ENCODE assay signal across 8 cellular contexts in the genomic region with DNA sequence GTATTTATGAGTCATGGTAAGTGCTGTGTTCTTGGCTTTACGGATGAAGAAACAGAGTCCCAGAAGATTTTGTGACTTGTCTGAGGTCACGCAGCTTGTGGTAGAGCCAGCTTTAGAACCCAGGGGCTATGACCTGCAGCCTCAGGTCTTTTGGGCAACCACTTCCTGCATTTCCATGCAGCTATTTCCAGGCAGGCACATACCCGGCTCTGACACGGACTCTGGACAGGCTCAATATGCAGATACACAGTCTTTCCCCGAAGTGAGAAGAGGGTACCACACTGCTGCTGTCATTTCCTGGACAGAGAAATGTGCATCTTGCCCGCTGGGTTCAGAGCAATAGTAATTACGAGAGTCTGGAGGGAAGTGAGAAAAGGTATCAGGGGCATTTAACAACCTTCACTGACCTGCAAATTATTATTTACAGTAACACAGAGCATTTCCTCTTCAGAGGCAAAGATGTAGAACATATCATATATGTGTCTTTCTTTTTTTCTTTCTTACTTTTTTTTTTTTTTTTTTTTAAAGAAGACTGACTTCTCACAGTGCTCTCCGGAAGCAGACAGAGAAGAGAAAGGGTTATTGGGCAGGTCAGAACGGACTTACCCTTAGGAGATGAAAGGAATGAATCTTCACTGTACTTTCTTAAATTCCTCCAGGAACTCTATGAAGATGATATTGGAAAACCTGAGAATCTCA.
DNase-seq lines count a peak whose midpoint lies in the region; ATAC-seq, FAIRE-seq and TF ChIP-seq lines count a peak whose summit lies in the region.

No MANE protein-coding gene starts in this region.

- ATAC-seq in GM21360 (IDR thresholded peaks at IDR 0.05; ENCODE audit: unreplicated experiment) (peak; percentile 92), HG03558 (IDR thresholded peaks at IDR 0.05; ENCODE audit: extremely low read depth, unreplicated experiment) (peak; percentile 95)

- H3K4me1 ChIP-seq in small intestine (ENCODE audit: control insufficient read depth in 2 of 2, insufficient read depth in 1 of 2, low read depth in 1 of 2, low read length in 1 of 2): no peaks in the 10 kb centered on the region

- H3K27me3 Mint-ChIP-seq in activated T-cell treated with anti-CD3 and anti-CD28 coated beads, Interleukin-2, amount 50 U/mL, for 24 hours: peaks cover 3% of the 10 kb centered on the region

- H3K4me3 ChIP-seq in small intestine (ENCODE audit: low read depth in 1 of 2, low read length in 2 of 2) (no peak overlapping the region), foreskin fibroblast (ENCODE audit: low read depth in 1 of 2, low read length in 2 of 2) (no peak overlapping the region)

- H3K36me3 Mint-ChIP-seq in activated T-cell treated with anti-CD3 and anti-CD28 coated beads, Interleukin-2, amount 50 U/mL, for 24 hours (ENCODE audit: low read depth): peaks cover 15% of the 10 kb centered on the region

- H3K27ac Mint-ChIP-seq in activated T-cell treated with anti-CD3 and anti-CD28 coated beads, Interleukin-2, amount 50 U/mL, for 24 hours: peak overlapping the region; percentile 93

- peak; percentile 49 for DNase-seq in ELR (ENCODE audit: low read depth)
- peak; percentile 60 for DNase-seq in activated T-cell treated with anti-CD3 and anti-CD28 coated beads, Interleukin-2, amount 50 U/mL, for 24 hours
- peak; percentile 43 to 47 for DNase-seq in stimulated activated CD4-positive, alpha-beta T cell treated with anti-CD3 and anti-CD28 coated beads, Interleukin-2, amount 100 ng/mL, for 48 hours
- no peak for DNase-seq in NCI-H146 treated with DMSO at 0.1 percent for 48 hours (lab: John Stamatoyannopoulos, UW; ENCODE audit: unreplicated experiment)
- no peak for DNase-seq in small intestine
- DNase-seq in foreskin fibroblast: no peak

- FAIRE-seq in small intestine (lab: Jason Lieb, UNC): no peak

- peaks cover 74% of the 10 kb centered on the region for H3K4me1 Mint-ChIP-seq in activated T-cell treated with anti-CD3 and anti-CD28 coated beads, Interleukin-2, amount 50 U/mL, for 24 hours (ENCODE audit: low read depth)

- peak overlapping the region; percentile 71 for H3K4me3 Mint-ChIP-seq in activated T-cell treated with anti-CD3 and anti-CD28 coated beads, Interleukin-2, amount 50 U/mL, for 24 hours

- 32 to 44% (median 43%) methylated on average over 9 of the region's 9 CpGs for WGBS in small intestine, 3 donors

- TF ChIP-seq CTCF in foreskin fibroblast (IDR thresholded peaks at IDR 0.05; ENCODE audit: low read depth, low read length): no peak

- peaks cover 4% of the 10 kb centered on the region for H3K9me3 Mint-ChIP-seq in activated T-cell treated with anti-CD3 and anti-CD28 coated beads, Interleukin-2, amount 50 U/mL, for 24 hours

- no peaks in the 10 kb centered on the region for H3K27me3 ChIP-seq in small intestine (ENCODE audit: control insufficient read depth in 2 of 2, insufficient read depth in 2 of 2, low read length in 2 of 2)

- peak overlapping the region in 1 of 2 donors; percentile 13 for H3K27ac ChIP-seq in small intestine (ENCODE audit: low read depth in 1 of 2, low read length in 1 of 2)

- no peaks in the 10 kb centered on the region for H3K36me3 ChIP-seq in small intestine (ENCODE audit: control insufficient read depth in 2 of 2, insufficient read depth in 2 of 2, low read length in 2 of 2)

- no peaks in the 10 kb centered on the region for H3K9me3 ChIP-seq in small intestine (ENCODE audit: control insufficient read depth, low read depth)

Comparison
In these comparisons a context has a peak if more than half of its experiments do, and no peak if none do; other contexts are left out.
1. DNase-seq: peak in ELR (single experiment), activated T-cell treated with anti-CD3 and anti-CD28 coated beads, Interleukin-2, amount 50 U/mL, for 24 hours (single experiment) and stimulated activated CD4-positive, alpha-beta T cell treated with anti-CD3 and anti-CD28 coated beads, Interleukin-2, amount 100 ng/mL, for 48 hours (2 of 2); none in NCI-H146 treated with DMSO at 0.1 percent for 48 hours (single experiment), small intestine (single experiment) and foreskin fibroblast (0 of 2).